16 cellular contexts compared by ENCODE assay signal in the genomic region with DNA sequence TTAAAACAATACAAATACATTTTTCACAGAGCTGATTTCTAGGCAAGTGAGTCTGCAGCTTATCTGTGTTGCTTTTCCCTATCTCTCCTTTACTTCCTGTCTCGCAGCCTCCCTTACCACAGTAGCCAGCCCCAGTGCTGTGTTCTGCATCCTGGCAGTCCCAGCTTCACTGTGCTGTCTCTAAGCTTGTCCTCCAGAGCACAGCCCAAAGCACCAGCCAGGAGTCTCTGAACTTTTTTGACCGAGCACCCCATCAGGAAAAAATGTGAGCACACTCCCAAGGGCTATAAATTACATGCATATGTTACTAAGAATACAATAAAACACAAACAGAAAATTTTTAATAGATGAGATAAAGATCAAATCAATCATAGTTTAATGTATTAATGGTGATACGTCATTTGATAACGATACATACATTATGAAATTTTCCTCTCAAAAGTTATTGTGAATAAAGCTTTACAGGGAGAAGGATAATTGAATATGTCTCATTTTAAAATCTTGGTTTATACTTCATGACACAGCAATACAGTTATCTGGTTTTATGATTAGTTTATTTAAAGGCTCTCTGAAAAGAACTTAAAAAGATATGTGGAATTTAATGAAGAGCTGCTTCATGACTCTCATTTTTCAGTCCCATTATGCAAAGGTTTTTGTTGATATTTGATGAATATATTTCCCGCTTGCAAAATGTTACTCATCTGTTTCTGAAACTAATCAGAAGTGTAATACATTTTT. TPM values are rescaled to one million over a fixed set of nuclear protein-coding genes. Genes with fewer than 3 reads are reported as not detected.
DNase-seq lines count a peak whose midpoint lies in the region; TF ChIP-seq lines count a peak whose summit lies in the region.
"Had no signal": no experiment of that assay in that cellular context is flagged by ENCODE, and none has a peak within 500 bp of the region (broad histone marks: within the 10 kb centered on the region; RNA-seq: fewer than 3 reads in every experiment).

No MANE protein-coding gene starts in this region.

- CTCF ChIA-PET in HEK293T (lab: Yijun Ruan, JAX) = interaction anchor here (0.8 to 1.3 kb wide), 3 partner anchors 7 to 79 kb away, joined by 3 to 4 read pairs (median 3); partner anchors contain the start of gene RHOBTB3

- H3K27ac Mint-ChIP-seq in chondrocyte (ENCODE audit: unreplicated experiment) = no peak overlapping the region
- H3K27ac Mint-ChIP-seq: activated naive CD8-positive, alpha-beta T cell treated with anti-CD3 and anti-CD28 coated beads, Interleukin-2, amount 50 U/mL, for 24 hours; T-helper 1 cell treated with Interleukin-12 subunit alpha and Interleukin-12 subunit beta and Interleukin-4 antibody, amounts not matched to agents 30 μg/mL and 1 μg/mL, for 36 hours had no signal

- H3K27ac ChIP-seq in SK-N-MC (peak overlapping the region; percentile 99), cardiac muscle cell (peak overlapping the region; percentile 20), smooth muscle cell (ENCODE audit: low read depth) (peak overlapping the region; percentile 36), tibial artery (peak overlapping the region in 1 of 2 donors; percentile 3)

- peak overlapping the region; percentile 48 for H3K4me2 ChIP-seq in smooth muscle cell

- no peaks in the 10 kb centered on the region for H3K79me2 ChIP-seq in smooth muscle cell (ENCODE audit: low read depth)

- H3K27me3 Mint-ChIP-seq in chondrocyte (ENCODE audit: low read depth) = no peaks in the 10 kb centered on the region
- H3K27me3 Mint-ChIP-seq: activated naive CD8-positive, alpha-beta T cell treated with anti-CD3 and anti-CD28 coated beads, Interleukin-2, amount 50 U/mL, for 24 hours had no signal

- no peak overlapping the region for H2AFZ ChIP-seq in smooth muscle cell (ENCODE audit: low read depth)

- DNase-seq in HEK293T (ENCODE audit: extremely low spot score) = peak; percentile 18
- DNase-seq in SK-N-MC (ENCODE audit: low read depth, low spot score) = no peak
- peak; percentile 44 to 87 for DNase-seq in cardiac muscle cell (ENCODE audit: low read depth in 1 of 2, low spot score in 1 of 2)
- DNase-seq in smooth muscle cell (lab: John Stamatoyannopoulos, UW; ENCODE audit: unreplicated experiment) = no peak
- no peak for DNase-seq in OCI-M2 (lab: John Stamatoyannopoulos, UW; ENCODE audit: unreplicated experiment)
- no peak for DNase-seq in chondrocyte (ENCODE audit: low spot score)
- DNase-seq in tibial artery = no peak
- DNase-seq: activated naive CD8-positive, alpha-beta T cell treated with anti-CD3 and anti-CD28 coated beads, Interleukin-2, amount 50 U/mL, for 24 hours; glutamatergic neuron; mammary epithelial cell; NCI-H1417 treated with DMSO at 0.1 percent for 48 hours; posterior cingulate gyrus; stimulated activated CD4-positive, alpha-beta T cell treated with anti-CD3 and anti-CD28 coated beads, Interleukin-4, amount 100 ng/mL, for 1 hour; stimulated activated naive CD8-positive, alpha-beta T cell treated with anti-CD3 and anti-CD28 coated beads, Interleukin-15, Interleukin-2, amounts not matched to agents 100 U/mL and 50 U/mL, for 24 hours had no signal

- peak overlapping the region; percentile 48 for H3K4me3 ChIP-seq in SK-N-MC
- no peak overlapping the region for H3K4me3 ChIP-seq in cardiac muscle cell
- H3K4me3 ChIP-seq in smooth muscle cell = no peak overlapping the region
- H3K4me3 ChIP-seq in tibial artery = no peak overlapping the region
- H3K4me3 ChIP-seq: GM12878 had no signal

- no peak overlapping the region for H3K4me3 Mint-ChIP-seq in chondrocyte (ENCODE audit: unreplicated experiment)
- H3K4me3 Mint-ChIP-seq: activated naive CD8-positive, alpha-beta T cell treated with anti-CD3 and anti-CD28 coated beads, Interleukin-2, amount 50 U/mL, for 24 hours; T-helper 1 cell treated with Interleukin-12 subunit alpha and Interleukin-12 subunit beta and Interleukin-4 antibody, amounts not matched to agents 30 μg/mL and 1 μg/mL, for 36 hours had no signal

- H3K4me1 Mint-ChIP-seq in chondrocyte (ENCODE audit: low read depth) = peaks cover 52% of the 10 kb centered on the region

- H3F3A ChIP-seq in smooth muscle cell (ENCODE audit: low read depth) = no peaks in the 10 kb centered on the region

- intact Hi-C loops in tibial artery (cut with DNase I; ENCODE audit: low total_unique reads) = no loop called here

- TF ChIP-seq CTCF in cardiac muscle cell (IDR thresholded peaks at IDR 0.05; ENCODE audit: low read depth, low read length) = no peak
- TF ChIP-seq CTCF in smooth muscle cell (IDR thresholded peaks at IDR 0.05; ENCODE audit: borderline replicate concordance, insufficient read depth, poor library complexity, severe bottlenecking) = no peak
- TF ChIP-seq CTCF in chondrocyte (IDR thresholded peaks at IDR 0.05) = no peak
- no peak for TF ChIP-seq CTCF in tibial artery (IDR thresholded peaks at IDR 0.05)

- no peaks in the 10 kb centered on the region for H4K20me1 ChIP-seq in smooth muscle cell (ENCODE audit: low read depth)

- 52% methylated on average over 5 of the region's 5 CpGs for WGBS in smooth muscle cell (ENCODE audit: low lambda C conversion rate)

- H3K36me3 ChIP-seq in SK-N-MC (ENCODE audit: insufficient read depth, low read length) (no peaks in the 10 kb centered on the region), cardiac muscle cell (no peaks in the 10 kb centered on the region), smooth muscle cell (ENCODE audit: low read depth) (no peaks in the 10 kb centered on the region), tibial artery (no peaks in the 10 kb centered on the region)

- H3K27me3 ChIP-seq in cardiac muscle cell (no peaks in the 10 kb centered on the region), smooth muscle cell (ENCODE audit: low read depth) (no peaks in the 10 kb centered on the region), tibial artery (no peaks in the 10 kb centered on the region)

- no peaks in the 10 kb centered on the region for H3K36me3 Mint-ChIP-seq in chondrocyte (ENCODE audit: low read depth)

- H3K4me1 ChIP-seq in cardiac muscle cell (ENCODE audit: low read depth) (peaks cover 50% of the 10 kb centered on the region), smooth muscle cell (ENCODE audit: low read depth) (peaks cover 7% of the 10 kb centered on the region), tibial artery (peaks cover 0 to 43% (median 10%) of the 10 kb centered on the region in 4 donors)

- H3K9ac ChIP-seq in SK-N-MC (ENCODE audit: insufficient read length) (peak overlapping the region; percentile 49), smooth muscle cell (ENCODE audit: low read depth) (no peak overlapping the region)

- POLR2A ChIA-PET in HEK293T (lab: Yijun Ruan, JAX) = interaction anchor here (1.6 to 2.9 kb wide), 3 partner anchors 8 to 77 kb away, joined by 5 to 21 read pairs (median 16); partner anchors contain the start of genes RFESD and RHOBTB3

- H3K9me3 Mint-ChIP-seq in chondrocyte (ENCODE audit: low read depth) = no peaks in the 10 kb centered on the region
- H3K9me3 Mint-ChIP-seq: activated naive CD8-positive, alpha-beta T cell treated with anti-CD3 and anti-CD28 coated beads, Interleukin-2, amount 50 U/mL, for 24 hours; T-helper 1 cell treated with Interleukin-12 subunit alpha and Interleukin-12 subunit beta and Interleukin-4 antibody, amounts not matched to agents 30 μg/mL and 1 μg/mL, for 36 hours had no signal

- no peaks in the 10 kb centered on the region for H3K9me3 ChIP-seq in SK-N-MC (ENCODE audit: low read depth, low read length)
- no peaks in the 10 kb centered on the region for H3K9me3 ChIP-seq in cardiac muscle cell (ENCODE audit: low read depth)
- H3K9me3 ChIP-seq in smooth muscle cell (replicated peaks; ENCODE audit: low read depth) = no peaks in the 10 kb centered on the region
- H3K9me3 ChIP-seq in tibial artery = no peaks in the 10 kb centered on the region

TF ChIP-seq in HEK293T, 16 proteins besides CTCF, POLR2A, EP300 and RAD21:
- TF ChIP-seq L3MBTL2 (conservative IDR thresholded peaks at IDR 0.05) (no peak), FOXM1 (IDR thresholded peaks at IDR 0.05; ENCODE audit: borderline replicate concordance) (no peak), CTBP1 (IDR thresholded peaks at IDR 0.05; ENCODE audit: borderline replicate concordance) (no peak), ELF4 (IDR thresholded peaks at IDR 0.05) (no peak), FOXK2 (IDR thresholded peaks at IDR 0.05) (no peak), NFRKB (IDR thresholded peaks at IDR 0.05) (no peak), SP1 (IDR thresholded peaks at IDR 0.05) (no peak), PKNOX1 (IDR thresholded peaks at IDR 0.05) (no peak), ZNF384 (IDR thresholded peaks at IDR 0.05) (no peak)

RNA-seq across cellular contexts. Expression of gene RHOBTB3, which starts 7.3 kb away (rescaled TPM):
- total RNA-seq in cardiac muscle cell (343 and 477 TPM in 2 replicates), smooth muscle cell (213 and 223 TPM in 2 replicates), chondrocyte (67.1 to 75.4 TPM (median 75.2 TPM) in 3 replicates)
- polyA plus RNA-seq in cardiac muscle cell (455 and 589 TPM in 2 replicates), smooth muscle cell (127 and 178 TPM in 2 replicates)

RNA-seq across cellular contexts. Expression of gene SPATA9, which starts 41.0 kb away (rescaled TPM):
- total RNA-seq in cardiac muscle cell (0.45 and 1.0 TPM in 2 replicates), smooth muscle cell (0.27 TPM in 1 of 2 replicates, not detected in the other), chondrocyte (0.67 to 1.7 TPM (median 1.1 TPM) in 3 replicates)
- polyA plus RNA-seq in cardiac muscle cell (1.3 and 1.8 TPM in 2 replicates), smooth muscle cell (0.54 TPM in 1 of 2 replicates, not detected in the other)
- total RNA-seq: mammary epithelial cell had no signal
- polyA plus RNA-seq: mammary epithelial cell had no signal

Comparison
In these comparisons a context has a peak if more than half of its experiments do, and no peak if none do; other contexts are left out.
1. DNase-seq: peak in HEK293T (single experiment) and cardiac muscle cell (2 of 2); none in SK-N-MC (single experiment), smooth muscle cell (single experiment), OCI-M2 (single experiment), chondrocyte (single experiment) and tibial artery (0 of 2).